In the genomic region with DNA sequence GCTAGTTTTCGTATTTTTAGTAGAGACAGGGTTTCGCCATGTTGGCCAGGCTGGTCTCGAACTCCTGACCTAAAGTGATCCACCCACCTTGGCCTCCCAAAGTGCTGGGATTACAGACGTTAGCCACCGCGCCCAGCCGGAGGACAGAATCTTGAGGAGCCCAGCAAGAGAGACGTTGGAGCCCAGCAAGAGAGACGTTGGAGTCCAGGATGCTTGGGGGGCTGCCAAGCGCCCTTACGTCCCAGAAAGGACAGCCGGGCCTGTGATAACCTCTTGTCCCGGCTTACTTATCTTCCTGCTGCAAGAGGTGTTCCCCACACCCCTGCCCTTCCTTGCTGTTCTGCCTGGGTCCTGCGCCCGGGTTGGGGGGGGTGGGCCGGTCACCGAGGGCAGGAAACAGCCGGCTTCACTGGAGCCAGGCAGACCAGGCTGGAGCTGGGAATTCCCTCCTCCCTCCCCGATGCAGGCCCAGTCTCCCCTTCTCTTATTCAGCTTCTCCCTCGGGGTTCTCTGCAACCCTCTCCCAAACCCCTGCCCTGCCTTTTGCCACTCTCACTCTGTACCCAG, we compare ENCODE assay signal across 10 cellular contexts. TPM values are rescaled to one million over a fixed set of nuclear protein-coding genes. Genes with fewer than 3 reads are reported as not detected.
DNase-seq lines count a peak whose midpoint lies in the region; ATAC-seq and TF ChIP-seq lines count a peak whose summit lies in the region.
"Had no signal": no experiment of that assay in that cellular context is flagged by ENCODE, and none has a peak within 500 bp of the region (broad histone marks: within the 10 kb centered on the region; RNA-seq: fewer than 3 reads in every experiment).

No MANE protein-coding gene starts in this region.

- H3K9me3 Mint-ChIP-seq in HFFc6: no peaks in the 10 kb centered on the region
- H3K9me3 Mint-ChIP-seq: activated CD4-positive, alpha-beta memory T cell treated with anti-CD3 and anti-CD28 coated beads, Interleukin-2, amount 10 ng/mL, durations not matched to agents 7 days and 5 days had no signal

- peak overlapping the region; percentile 76 for H3K56ac ChIP-seq in mesendoderm (ENCODE audit: low read length)

- H3K4me1 ChIP-seq in BLaER1 treated with 17β-estradiol and CSF1 and Interleukin-3, amounts not matched to agents 10 nM and 100 nM: peaks cover 28 to 44% (median 40%) of the 10 kb centered on the region in 10 experiments
- peaks cover 2% of the 10 kb centered on the region for H3K4me1 ChIP-seq in mesendoderm (ENCODE audit: control insufficient read depth, low read depth, low read length)

- no peak overlapping the region for H3K4me3 Mint-ChIP-seq in HFFc6
- H3K4me3 Mint-ChIP-seq: activated CD4-positive, alpha-beta memory T cell treated with anti-CD3 and anti-CD28 coated beads, Interleukin-2, amount 10 ng/mL, durations not matched to agents 7 days and 5 days had no signal

- peaks cover 0 to 24% (median 22%) of the 10 kb centered on the region in 11 experiments; a peak in 18 of 22 replicates for H4K20me1 ChIP-seq in BLaER1 treated with 17β-estradiol and CSF1 and Interleukin-3, amounts not matched to agents 10 nM and 100 nM

- H3K9ac ChIP-seq in BLaER1 treated with 17β-estradiol and CSF1 and Interleukin-3, amounts not matched to agents 10 nM and 100 nM: peak overlapping the region in 8 of 11 experiments; percentile 89 to 98 (median 96); a peak in 14 of 22 replicates
- H3K9ac ChIP-seq in mesendoderm (ENCODE audit: low read length): peak overlapping the region; percentile 53

- H3K23ac ChIP-seq in mesendoderm (ENCODE audit: low read length): no peak overlapping the region

- peaks cover 28% of the 10 kb centered on the region for H3K4me1 Mint-ChIP-seq in HFFc6 (ENCODE audit: low read depth)

- H3K36me3 Mint-ChIP-seq in HFFc6 (ENCODE audit: low read depth): no peaks in the 10 kb centered on the region

- peaks cover 30% of the 10 kb centered on the region for H3K79me2 ChIP-seq in mesendoderm (ENCODE audit: control insufficient read depth, insufficient read depth, low read length)

- peak overlapping the region; percentile 20 for H3K4ac ChIP-seq in mesendoderm (ENCODE audit: low read depth, low read length)

- no peak overlapping the region for H2AK5ac ChIP-seq in mesendoderm (ENCODE audit: low read length)

- peak overlapping the region in 10 of 11 experiments; percentile 72 to 99 (median 93); a peak in 20 of 22 replicates for H3K4me2 ChIP-seq in BLaER1 treated with 17β-estradiol and CSF1 and Interleukin-3, amounts not matched to agents 10 nM and 100 nM
- no peak overlapping the region for H3K4me2 ChIP-seq in mesendoderm (ENCODE audit: low read length)

- H3K27me3 Mint-ChIP-seq in HFFc6 (ENCODE audit: insufficient read depth): peaks cover 25% of the 10 kb centered on the region

- no CpG with 5 or more reads among the region's 20 CpGs for WGBS in mesendoderm (ENCODE audit: extremely low coverage, insufficient coverage, low lambda C conversion rate)

- H3K27me3 ChIP-seq in BLaER1 treated with 17β-estradiol and CSF1 and Interleukin-3, amounts not matched to agents 10 nM and 100 nM: no peaks in the 10 kb centered on the region
- H3K27me3 ChIP-seq in mesendoderm (ENCODE audit: insufficient read depth, low read length, poor library complexity): no peaks in the 10 kb centered on the region

- no peak overlapping the region for H2BK15ac ChIP-seq in mesendoderm (replicated peaks; ENCODE audit: low read depth)

- H4K8ac ChIP-seq in mesendoderm (ENCODE audit: low read depth, low read length): peak overlapping the region; percentile 56

- TF ChIP-seq CTCF in HFFc6 (IDR thresholded peaks at IDR 0.05): no peak

- H3K27ac Mint-ChIP-seq in HFFc6: no peak overlapping the region
- H3K27ac Mint-ChIP-seq: activated CD4-positive, alpha-beta memory T cell treated with anti-CD3 and anti-CD28 coated beads, Interleukin-2, amount 10 ng/mL, durations not matched to agents 7 days and 5 days; naive thymus-derived CD4-positive, alpha-beta T cell had no signal

- no peak overlapping the region for H2BK120ac ChIP-seq in mesendoderm (ENCODE audit: low read depth, low read length)

- no peaks in the 10 kb centered on the region for H3K9me3 ChIP-seq in BLaER1 treated with 17β-estradiol and CSF1 and Interleukin-3, amounts not matched to agents 10 nM and 100 nM (replicated peaks in 1 of 11)

- peak overlapping the region; percentile 35 for H3K18ac ChIP-seq in mesendoderm (ENCODE audit: low read length)

- peaks cover 0 to 11% (median 4%) of the 10 kb centered on the region in 11 experiments; a peak in 16 of 22 replicates for H3K36me3 ChIP-seq in BLaER1 treated with 17β-estradiol and CSF1 and Interleukin-3, amounts not matched to agents 10 nM and 100 nM
- no peaks in the 10 kb centered on the region for H3K36me3 ChIP-seq in mesendoderm (ENCODE audit: control insufficient read depth, insufficient read depth, low read length)

- peak; percentile 94 to 99 for DNase-seq in dermis microvascular lymphatic vessel endothelial cell (ENCODE audit: low read depth in 2 of 2)
- peak; percentile 56 for DNase-seq in mesendoderm
- DNase-seq in HFFc6: no peak
- no peak for DNase-seq in NK-92 (lab: John Stamatoyannopoulos, UW; ENCODE audit: unreplicated experiment)
- DNase-seq: activated CD4-positive, alpha-beta memory T cell treated with anti-CD3 and anti-CD28 coated beads, Interleukin-2, amount 10 ng/mL, durations not matched to agents 7 days and 5 days; anterior cingulate cortex; naive thymus-derived CD4-positive, alpha-beta T cell; SIG-M5 had no signal

- H3K79me1 ChIP-seq in mesendoderm (ENCODE audit: low read length): peaks cover 12% of the 10 kb centered on the region

- H3K4me3 ChIP-seq in BLaER1 treated with 17β-estradiol and CSF1 and Interleukin-3, amounts not matched to agents 10 nM and 100 nM: peak overlapping the region in 7 of 10 experiments; percentile 89 to 97 (median 95); a peak in 11 of 20 replicates
- H3K4me3 ChIP-seq in mesendoderm (ENCODE audit: low read length): no peak overlapping the region

- no peak overlapping the region for H4K5ac ChIP-seq in mesendoderm (ENCODE audit: low read length)

- no peak overlapping the region for H2BK5ac ChIP-seq in mesendoderm (ENCODE audit: low read length)

- peak overlapping the region in 8 of 11 experiments; percentile 86 to 95 (median 92); a peak in 14 of 22 replicates for H3K27ac ChIP-seq in BLaER1 treated with 17β-estradiol and CSF1 and Interleukin-3, amounts not matched to agents 10 nM and 100 nM
- no peak overlapping the region for H3K27ac ChIP-seq in mesendoderm (ENCODE audit: low read depth, low read length)

- ATAC-seq in HG02678 (IDR thresholded peaks at IDR 0.05; ENCODE audit: unreplicated experiment): no peak
- ATAC-seq: naive thymus-derived CD4-positive, alpha-beta T cell had no signal

RNA-seq across cellular contexts. Expression of gene EPHB4, which starts 1.9 kb away (rescaled TPM):
- 272 and 378 TPM in 2 replicates for total RNA-seq in dermis microvascular lymphatic vessel endothelial cell
- 64.2 TPM for polyA plus RNA-seq in mesendoderm (2013, experiment 1 of 2)
- 64.1 TPM for polyA plus RNA-seq in mesendoderm (2013, experiment 2 of 2)
- total RNA-seq in HFFc6 (2021; fragmentation: NEBNext Ultra II Directional; extraction: Animal tissue kit (Norgen Biotek cat#: 25700)): 1 to 10 TPM; 3.8 to 10.0 (median 4.6) TPM

RNA-seq across cellular contexts. Expression of gene SLC12A9, which starts 23.3 kb away (rescaled TPM):
- 28.9 and 38.9 TPM in 2 replicates for total RNA-seq in dermis microvascular lymphatic vessel endothelial cell
- 16.0 TPM for polyA plus RNA-seq in mesendoderm (2013, experiment 1 of 2)
- polyA plus RNA-seq in mesendoderm (2013, experiment 2 of 2): 16.1 TPM
- total RNA-seq in HFFc6 (2021; fragmentation: NEBNext Ultra II Directional; extraction: Animal tissue kit (Norgen Biotek cat#: 25700)): 10 to 100 TPM; 19.3 to 26.2 (median 21.7) TPM

RNA-seq across cellular contexts. Expression of gene TRIP6, which starts 38.0 kb away (rescaled TPM):
- total RNA-seq in dermis microvascular lymphatic vessel endothelial cell: 43.5 and 46.4 TPM in 2 replicates
- 84.1 TPM for polyA plus RNA-seq in mesendoderm (2013, experiment 1 of 2)
- 85.5 TPM for polyA plus RNA-seq in mesendoderm (2013, experiment 2 of 2)
- 100 to 1,000 TPM; 125 to 148 (median 140) TPM for total RNA-seq in HFFc6 (2021; fragmentation: NEBNext Ultra II Directional; extraction: Animal tissue kit (Norgen Biotek cat#: 25700))

RNA-seq across cellular contexts. Expression of gene SRRT, which starts 45.7 kb away (rescaled TPM):
- total RNA-seq in dermis microvascular lymphatic vessel endothelial cell: 29.2 and 30.0 TPM in 2 replicates
- polyA plus RNA-seq in mesendoderm (2013, experiment 1 of 2): 168 TPM
- polyA plus RNA-seq in mesendoderm (2013, experiment 2 of 2): 157 TPM
- total RNA-seq in HFFc6 (2021; fragmentation: NEBNext Ultra II Directional; extraction: Animal tissue kit (Norgen Biotek cat#: 25700)): 100 to 1,000 TPM; 111 to 154 (median 133) TPM

Comparison
In these comparisons a context has a peak if more than half of its experiments do, and no peak if none do; other contexts are left out.
1. DNase-seq: peak in dermis microvascular lymphatic vessel endothelial cell (2 of 2) and mesendoderm (single experiment); none in HFFc6 (single experiment) and NK-92 (single experiment).
2. RNA of gene EPHB4, which starts 1.9 kb away (total RNA-seq): 272 to 378 TPM in dermis microvascular lymphatic vessel endothelial cell; 3.8 to 10.0 TPM in HFFc6; every median in the first group is over 10 times any median in the second.